25 cellular contexts compared by ENCODE assay signal in the genomic region with DNA sequence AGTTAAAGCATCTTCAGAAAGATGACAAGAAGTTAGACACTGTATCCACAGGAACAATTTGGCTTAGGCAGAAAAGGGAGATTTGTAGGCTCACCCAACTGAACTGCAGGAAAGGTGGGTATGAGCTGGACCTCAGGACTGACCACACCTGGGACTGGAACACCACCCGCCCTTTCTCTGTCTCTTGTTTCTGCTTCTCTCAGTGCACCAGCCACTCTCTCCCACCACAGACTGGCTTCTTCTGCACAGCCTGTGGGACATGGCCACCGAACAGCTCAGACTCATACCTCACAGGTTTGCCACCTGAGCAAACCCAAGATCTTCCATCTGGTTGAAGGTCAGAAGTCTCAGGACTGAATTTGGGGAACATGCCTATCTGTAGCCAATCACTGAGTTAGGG. TPM values are rescaled to one million over a fixed set of nuclear protein-coding genes. Genes with fewer than 3 reads are reported as not detected.
DNase-seq lines count a peak whose midpoint lies in the region; ATAC-seq and TF ChIP-seq lines count a peak whose summit lies in the region.
"Had no signal": no experiment of that assay in that cellular context is flagged by ENCODE, and none has a peak within 500 bp of the region (broad histone marks: within the 10 kb centered on the region; RNA-seq: fewer than 3 reads in every experiment).

No MANE protein-coding gene starts in this region.

- no peak for DNase-seq in left ventricle myocardium inferior
- DNase-seq in left ventricle myocardium superior, result no peak
- DNase-seq in Karpas-422, result no peak
- DNase-seq in effector memory CD8-positive, alpha-beta T cell, result no peak
- no peak for DNase-seq in activated CD8-positive, alpha-beta memory T cell treated with anti-CD3 and anti-CD28 coated beads for 24 hours
- no peak for DNase-seq in NCI-H146 (lab: John Stamatoyannopoulos, UW)
- DNase-seq: ACHN; activated CD4-positive, alpha-beta T cell treated with anti-CD3 and anti-CD28 coated beads for 36 hours; DMS153; erythroblast; foreskin melanocyte; hippocampal formation; left lung; MV-4-11; NCI-H187 treated with DMSO at 0.1 percent for 48 hours; NCI-H2227 treated with DMSO at 0.1 percent for 48 hours; NCI-H748 treated with DMSO at 0.1 percent for 48 hours; OCI-M1; stimulated activated CD8-positive, alpha-beta memory T cell treated with anti-CD3 and anti-CD28 coated beads, Interleukin-4, amount 100 ng/mL, for 48 hours had no signal

- H4K20me1 ChIP-seq in Karpas-422 (ENCODE audit: insufficient read depth, low read depth, low read length), result no peaks in the 10 kb centered on the region

- no peak for TF ChIP-seq CTCF in left ventricle myocardium inferior (IDR thresholded peaks at IDR 0.05; ENCODE audit: borderline replicate concordance)

- peak overlapping the region in 1 of 2 donors; percentile 95 for H3K27ac Mint-ChIP-seq in effector memory CD8-positive, alpha-beta T cell
- H3K27ac Mint-ChIP-seq: neural progenitor cell had no signal

- peak overlapping the region; percentile 64 for H3K4me2 ChIP-seq in Karpas-422 (ENCODE audit: low read depth, low read length, poor library complexity, severe bottlenecking)
- H3K4me2 ChIP-seq: neural progenitor cell had no signal

- no peaks in the 10 kb centered on the region for H3K27me3 ChIP-seq in left ventricle myocardium inferior (ENCODE audit: low read depth)
- no peaks in the 10 kb centered on the region for H3K27me3 ChIP-seq in Karpas-422 (ENCODE audit: low read length)
- H3K27me3 ChIP-seq: left lung, neural progenitor cell had no signal

- H3K27ac ChIP-seq in left ventricle myocardium inferior (replicated peaks) (peak overlapping the region; percentile 58), Karpas-422 (ENCODE audit: low read length) (no peak overlapping the region)
- H3K27ac ChIP-seq: C4-2B, left lung, neural progenitor cell, prostate gland had no signal

- peaks cover 3% of the 10 kb centered on the region for H3K36me3 Mint-ChIP-seq in effector memory CD8-positive, alpha-beta T cell (ENCODE audit: insufficient read depth)
- H3K36me3 Mint-ChIP-seq: neural progenitor cell had no signal

- H3K4me3 ChIP-seq in left ventricle myocardium inferior (no peak overlapping the region), Karpas-422 (ENCODE audit: low read length) (no peak overlapping the region)
- H3K4me3 ChIP-seq: left lung, neural progenitor cell, prostate gland had no signal

- peaks cover 25 to 49% of the 10 kb centered on the region in 2 donors for H3K4me1 Mint-ChIP-seq in effector memory CD8-positive, alpha-beta T cell (ENCODE audit: low read depth in 2 of 2)
- H3K4me1 Mint-ChIP-seq: neural progenitor cell had no signal

- no peak overlapping the region for H2AFZ ChIP-seq in Karpas-422 (ENCODE audit: low read length)
- H2AFZ ChIP-seq: neural progenitor cell had no signal

- H3K27me3 Mint-ChIP-seq in effector memory CD8-positive, alpha-beta T cell, result no peaks in the 10 kb centered on the region
- H3K27me3 Mint-ChIP-seq: activated CD4-positive, alpha-beta T cell treated with anti-CD3 and anti-CD28 coated beads for 36 hours had no signal

- no peaks in the 10 kb centered on the region for H3K9me2 ChIP-seq in Karpas-422 (replicated peaks; ENCODE audit: insufficient read depth, low read length)

- H3K4me1 ChIP-seq in left ventricle myocardium inferior, result peaks cover 6% of the 10 kb centered on the region
- peaks cover 64% of the 10 kb centered on the region for H3K4me1 ChIP-seq in Karpas-422 (ENCODE audit: low read length)
- H3K4me1 ChIP-seq: neural progenitor cell, prostate gland had no signal

- intact Hi-C loops in left ventricle myocardium inferior (cut with micrococcal nuclease) (no loop called here), left ventricle myocardium superior (cut with micrococcal nuclease) (no loop called here)

- H3K36me3 ChIP-seq in left ventricle myocardium inferior, result no peaks in the 10 kb centered on the region
- H3K36me3 ChIP-seq in Karpas-422 (ENCODE audit: insufficient read depth, low read length), result no peaks in the 10 kb centered on the region
- H3K36me3 ChIP-seq: left lung, neural progenitor cell, prostate gland had no signal

- peaks cover 4 to 7% of the 10 kb centered on the region in 2 donors for H3K9me3 Mint-ChIP-seq in effector memory CD8-positive, alpha-beta T cell

- ATAC-seq in left ventricle myocardium superior (no peak), HG03520 (IDR thresholded peaks at IDR 0.05; ENCODE audit: unreplicated experiment) (no peak), GM18511 (IDR thresholded peaks at IDR 0.05; ENCODE audit: unreplicated experiment) (no peak)
- no peak for ATAC-seq in effector memory CD8-positive, alpha-beta T cell (replicated peaks)
- ATAC-seq: left lung, Right ventricle myocardium inferior had no signal

- no peaks in the 10 kb centered on the region for H3K79me2 ChIP-seq in Karpas-422 (ENCODE audit: low read length)

- peak overlapping the region; percentile 78 to 83 for H3K4me3 Mint-ChIP-seq in effector memory CD8-positive, alpha-beta T cell
- H3K4me3 Mint-ChIP-seq: activated CD4-positive, alpha-beta T cell treated with anti-CD3 and anti-CD28 coated beads for 36 hours; neural progenitor cell had no signal

- H3K9me3 ChIP-seq in left ventricle myocardium inferior (replicated peaks) (peaks cover 14% of the 10 kb centered on the region), Karpas-422 (ENCODE audit: low read length) (no peaks in the 10 kb centered on the region)
- H3K9me3 ChIP-seq: left lung, prostate gland had no signal

- no peak overlapping the region for H3K9ac ChIP-seq in Karpas-422 (ENCODE audit: low read length)
- H3K9ac ChIP-seq: neural progenitor cell had no signal

RNA-seq across cellular contexts. Expression of a gene that starts 14.2 kb away (rescaled TPM):
- total RNA-seq in left ventricle myocardium inferior (8.6 TPM), left ventricle myocardium superior (11.8 TPM)
- total RNA-seq in Karpas-422 (2014; rRNA removed; shearing (Covaris generic); ENCODE audit: low replicate concordance), result 21.7 and 35.3 TPM in 2 replicates

RNA-seq across cellular contexts. Expression of a gene that starts 28.2 kb away (rescaled TPM):
- total RNA-seq in left ventricle myocardium inferior (182 TPM), left ventricle myocardium superior (257 TPM)
- total RNA-seq in Karpas-422 (2014; rRNA removed; shearing (Covaris generic); ENCODE audit: low replicate concordance), result 0.40 and 0.48 TPM in 2 replicates

Comparison
In these comparisons a context has a peak if more than half of its experiments do, and no peak if none do; other contexts are left out.
1. RNA of a gene that starts 28.2 kb away (total RNA-seq): 257 TPM in left ventricle myocardium superior (single experiment) and 182 TPM in left ventricle myocardium inferior (single experiment); 0.40 to 0.48 TPM in Karpas-422; every median in the first group is over 100 times any median in the second.